8 cellular contexts compared by ENCODE assay signal in the genomic region with DNA sequence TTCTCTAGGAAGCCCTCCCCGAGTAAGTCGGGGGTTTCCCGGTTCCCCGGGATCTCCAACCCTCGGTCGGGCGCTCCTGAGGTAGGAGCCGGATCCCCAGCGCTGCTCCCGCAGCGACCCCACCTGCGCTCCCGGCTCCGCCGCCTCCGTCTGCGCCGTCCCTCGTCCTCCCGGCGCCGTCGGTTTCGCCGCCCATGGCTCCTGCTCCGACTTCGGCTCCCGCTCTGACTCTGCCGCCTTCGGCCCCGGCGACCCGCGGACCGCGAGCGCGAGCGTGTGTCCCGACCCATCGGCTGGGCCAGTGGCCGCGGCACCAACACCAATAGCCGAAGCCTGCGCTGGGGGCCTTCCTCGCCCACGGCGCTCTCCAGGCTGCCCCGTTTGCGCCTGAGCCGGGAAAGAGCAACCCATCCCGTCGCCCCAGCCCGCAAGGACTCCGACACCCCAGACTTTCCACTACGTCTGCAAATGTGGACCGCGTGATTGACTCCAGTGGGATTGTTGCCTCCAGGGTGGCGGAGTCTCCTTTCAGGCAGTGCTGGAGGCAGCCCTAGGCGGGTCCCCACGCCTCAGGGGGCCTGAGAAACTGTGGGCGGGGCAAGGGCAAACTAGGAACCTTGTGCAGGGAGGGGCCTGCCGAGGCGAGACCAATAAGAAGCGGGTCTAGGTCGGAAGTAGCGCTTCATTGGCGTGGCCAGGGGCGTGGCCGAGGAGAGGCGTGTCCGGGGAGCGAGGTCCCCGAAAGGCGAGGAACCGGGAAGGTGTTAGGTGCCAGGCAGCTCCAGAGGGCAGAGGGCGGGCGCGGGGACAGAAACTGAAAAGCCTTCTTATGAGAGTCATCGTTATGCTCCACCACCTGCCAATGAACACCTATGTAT. TPM values are rescaled to one million over a fixed set of nuclear protein-coding genes. Genes with fewer than 3 reads are reported as not detected.
DNase-seq lines count a peak whose midpoint lies in the region; ATAC-seq, FAIRE-seq and TF ChIP-seq lines count a peak whose summit lies in the region.

A gene (minus strand): TSS at position 318 of the 878 bp plus-strand sequence. CDS start 28 bp downstream, at position 290.

- H3K27me3 Mint-ChIP-seq in activated CD4-positive, alpha-beta T cell treated with anti-CD3 and anti-CD28 coated beads for 36 hours: no peaks in the 10 kb centered on the region

- POLR2A ChIA-PET in activated CD4-positive, alpha-beta T cell treated with anti-CD3 and anti-CD28 coated beads for 36 hours (lab: Charles Lee): interaction anchor here (0.6 kb wide), 2 partner anchors 64 to 110 kb away, joined by 5 read pairs; no protein-coding TSS in a partner anchor

- H3K36me3 ChIP-seq in kidney (ENCODE audit: control insufficient read depth in 1 of 2, insufficient read depth in 2 of 2, low read length in 2 of 2): no peaks in the 10 kb centered on the region

- H3K4me3 ChIP-seq in choroid plexus epithelial cell (ENCODE audit: low read depth, low read length) (peak within 1 kb of the TSS; percentile 94), kidney (ENCODE audit: low read length in 2 of 2) (peak within 1 kb of the TSS; percentile 66 to 97)

- FAIRE-seq in kidney (lab: Jason Lieb, UNC): peak; percentile 93

- peak within 1 kb of the TSS; percentile 74 to 86 for H3K9ac ChIP-seq in kidney (ENCODE audit: low read length in 2 of 2)

- H3K9me3 ChIP-seq in kidney (ENCODE audit: control insufficient read depth in 1 of 2, low read length in 2 of 2): no peaks in the 10 kb centered on the region

- peaks cover 4 to 17% of the 10 kb centered on the region in 2 donors for H3K4me1 ChIP-seq in kidney (ENCODE audit: control insufficient read depth in 1 of 2, insufficient read depth in 1 of 2, low read depth in 1 of 2, low read length in 2 of 2)

- peak; percentile 96 for TF ChIP-seq POLR2A in GM19099 (IDR thresholded peaks at IDR 0.05; ENCODE audit: extremely low read depth, insufficient read length, low read depth)

- peak within 1 kb of the TSS; percentile 96 to 99 for H3K27ac ChIP-seq in kidney (ENCODE audit: low read depth in 2 of 2, low read length in 2 of 2)

- intact Hi-C loops in activated CD4-positive, alpha-beta T cell treated with anti-CD3 and anti-CD28 coated beads for 36 hours (cut with DNase I, micrococcal nuclease): loop anchor here (1.0 to 5.0 kb wide), 20 partner anchors 54 to 1096 kb away; a partner anchor contains a TSS
- intact Hi-C loops in kidney (cut with DNase I): no loop called here

- peaks cover 22% of the 10 kb centered on the region for H3K4me1 Mint-ChIP-seq in activated CD4-positive, alpha-beta T cell treated with anti-CD3 and anti-CD28 coated beads for 36 hours

- peak within 1 kb of the TSS; percentile 91 for H3K4me3 Mint-ChIP-seq in activated CD4-positive, alpha-beta T cell treated with anti-CD3 and anti-CD28 coated beads for 36 hours

- H3K9me3 Mint-ChIP-seq in activated CD4-positive, alpha-beta T cell treated with anti-CD3 and anti-CD28 coated beads for 36 hours (ENCODE audit: low read depth): no peaks in the 10 kb centered on the region

- CTCF ChIA-PET in activated CD4-positive, alpha-beta T cell treated with anti-CD3 and anti-CD28 coated beads for 36 hours (lab: Charles Lee): interaction anchor here (0.6 to 1.0 kb wide), 4 partner anchors 40 to 394 kb away, joined by 3 read pairs; no protein-coding TSS in a partner anchor

- ATAC-seq in HG03432 (IDR thresholded peaks at IDR 0.05; ENCODE audit: unreplicated experiment): peak; percentile 82
- peak; percentile 98 for ATAC-seq in activated CD4-positive, alpha-beta T cell treated with anti-CD3 and anti-CD28 coated beads for 36 hours

- TF ChIP-seq CTCF in AG09319 (IDR thresholded peaks at IDR 0.05; ENCODE audit: low read depth, low read length) (no peak), choroid plexus epithelial cell (conservative IDR thresholded peaks at IDR 0.05; ENCODE audit: low read depth, low read length) (no peak), kidney (IDR thresholded peaks at IDR 0.05; ENCODE audit: borderline replicate concordance, extremely low read depth, insufficient read depth) (no peak)

- DNase-seq in AG09319 (ENCODE audit: extremely low read depth, low read depth): peak; percentile 94
- peak; percentile 99 for DNase-seq in NCI-H524 (lab: John Stamatoyannopoulos, UW)
- DNase-seq in activated CD4-positive, alpha-beta T cell treated with anti-CD3 and anti-CD28 coated beads for 36 hours: peak; percentile 99
- peak; percentile 99 for DNase-seq in choroid plexus epithelial cell (ENCODE audit: low read depth)
- DNase-seq in kidney: peak; percentile 99
- DNase-seq in stimulated activated CD4-positive, alpha-beta T cell treated with anti-CD3 and anti-CD28 coated beads, Interleukin-15, amount 100 ng/mL, for 24 hours: peak; percentile 100

- H3K27ac Mint-ChIP-seq in activated CD4-positive, alpha-beta T cell treated with anti-CD3 and anti-CD28 coated beads for 36 hours: peak within 1 kb of the TSS; percentile 82

- H3K36me3 Mint-ChIP-seq in activated CD4-positive, alpha-beta T cell treated with anti-CD3 and anti-CD28 coated beads for 36 hours (ENCODE audit: low read depth): peaks cover 4% of the 10 kb centered on the region

RNA-seq across cellular contexts. Expression of the gene that starts here (rescaled TPM):
- total RNA-seq in activated CD4-positive, alpha-beta T cell treated with anti-CD3 and anti-CD28 coated beads for 36 hours: 10 to 100 TPM; 28.0 to 33.6 TPM
- total RNA-seq in kidney: 23.9 TPM
- polyA plus RNA-seq in kidney (ENCODE audit: insufficient read depth, low read depth, low replicate concordance): 11.6 TPM

Comparison
In these comparisons a context has a peak if more than half of its experiments do, and no peak if none do; other contexts are left out.
1. Peak in every context shown above with its lines: DNase-seq, ATAC-seq, H3K4me3 ChIP-seq and H3K27ac ChIP-seq.